8 cellular contexts compared by ENCODE assay signal in the genomic region with DNA sequence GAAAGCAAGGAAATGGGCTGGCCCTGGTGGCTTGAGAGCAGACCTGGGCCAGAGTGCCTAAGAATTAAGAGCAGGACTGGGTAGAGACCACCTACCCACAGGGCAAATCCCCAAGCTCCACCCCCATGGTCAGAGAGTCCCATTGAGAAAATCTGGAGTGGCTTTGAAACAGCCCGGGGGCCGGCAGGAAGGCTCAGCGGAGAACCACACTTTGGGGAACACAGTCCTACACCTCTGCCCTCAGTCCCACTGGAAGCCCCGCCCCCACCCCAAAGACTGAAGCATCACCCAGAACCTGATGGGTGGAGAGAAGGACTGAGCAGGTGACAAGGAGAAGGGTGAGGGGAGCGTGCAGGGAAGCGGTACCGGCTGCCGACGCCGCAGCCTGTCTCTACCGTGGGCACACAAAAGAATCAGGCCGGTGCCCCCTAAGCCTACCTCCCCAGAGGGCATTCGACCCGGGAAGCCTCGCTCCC. TPM values are rescaled to one million over a fixed set of nuclear protein-coding genes. Genes with fewer than 3 reads are reported as not detected.
DNase-seq lines count a peak whose midpoint lies in the region; ATAC-seq and TF ChIP-seq lines count a peak whose summit lies in the region.

No MANE protein-coding gene starts in this region.

- peaks cover 29% of the 10 kb centered on the region for H3K4me1 Mint-ChIP-seq in memory B cell

- H3K27me3 ChIP-seq in ascending aorta, result no peaks in the 10 kb centered on the region
- no peaks in the 10 kb centered on the region for H3K27me3 ChIP-seq in uterus

- DNase-seq in Right ventricle myocardium inferior (ENCODE audit: missing footprints), result peak; percentile 35
- no peak for DNase-seq in Right ventricle myocardium superior
- no peak for DNase-seq in ascending aorta (ENCODE audit: low spot score in 2 of 2)
- DNase-seq in memory B cell (ENCODE audit: low spot score in 2 of 2), result no peak
- DNase-seq in uterus, result no peak
- no peak for DNase-seq in anterior cingulate cortex (lab: John Stamatoyannopoulos, UW)
- DNase-seq in stimulated activated naive CD4-positive, alpha-beta T cell treated with Interleukin-2 at 50 U/mL for 16 hours (lab: John Stamatoyannopoulos, UW), result no peak

- H3K9me3 ChIP-seq in ascending aorta (no peaks in the 10 kb centered on the region), uterus (no peaks in the 10 kb centered on the region)

- H3K4me1 ChIP-seq in ascending aorta, result peaks cover 29 to 39% of the 10 kb centered on the region in 2 donors
- peaks cover 0 to 23% of the 10 kb centered on the region in 2 donors for H3K4me1 ChIP-seq in uterus

- ATAC-seq in Right ventricle myocardium inferior (no peak), Right ventricle myocardium superior (ENCODE audit: poor library complexity) (no peak), memory B cell (ENCODE audit: low read depth) (no peak), GM21526 (IDR thresholded peaks at IDR 0.05; ENCODE audit: low FRiP score, unreplicated experiment) (no peak)

- H3K4me3 Mint-ChIP-seq in memory B cell, result peak overlapping the region; percentile 56

- peaks cover 16% of the 10 kb centered on the region for H3K27me3 Mint-ChIP-seq in memory B cell

- no peaks in the 10 kb centered on the region for H3K9me3 Mint-ChIP-seq in memory B cell

- peaks cover 17 to 20% of the 10 kb centered on the region in 2 donors for H3K36me3 ChIP-seq in ascending aorta
- no peaks in the 10 kb centered on the region for H3K36me3 ChIP-seq in uterus

- TF ChIP-seq CTCF in ascending aorta (IDR thresholded peaks at IDR 0.05) (no peak), uterus (IDR thresholded peaks at IDR 0.05) (no peak)

- H3K36me3 Mint-ChIP-seq in memory B cell, result peaks cover 2% of the 10 kb centered on the region

- TF ChIP-seq POLR2A in uterus (IDR thresholded peaks at IDR 0.05), result no peak

- intact Hi-C loops in Right ventricle myocardium inferior (cut with DNase I) (loop anchor here (5.0 kb wide), 1 partner anchor 58 kb away; the partner anchor contains the start of gene ASB10), Right ventricle myocardium superior (cut with DNase I) (loop anchor here (5.0 to 10.0 kb wide), 2 partner anchors 57 to 120 kb away; no protein-coding TSS in a partner anchor), ascending aorta (cut with DNase I) (loop anchor here (1.0 to 10.0 kb wide), 9 partner anchors 18 to 630 kb away; partner anchors contain the start of genes ABCF2, FASTK, PRKAG2 and TMUB1), uterus (cut with DNase I; ENCODE audit: low total_unique reads) (loop anchor here (10.0 kb wide), 1 partner anchor 60 kb away; no protein-coding TSS in a partner anchor)

- H3K27ac ChIP-seq in ascending aorta (peak overlapping the region; percentile 95 to 99), uterus (peak overlapping the region in 1 of 2 donors; percentile 18)

- no peak overlapping the region for H3K27ac Mint-ChIP-seq in memory B cell

- H3K4me3 ChIP-seq in ascending aorta, result peak overlapping the region; percentile 50 to 74
- peak overlapping the region; percentile 12 to 25 for H3K4me3 ChIP-seq in uterus

RNA-seq across cellular contexts. Expression of gene SMARCD3, which starts 3.6 kb away (rescaled TPM):
- total RNA-seq in Right ventricle myocardium inferior (110 TPM), Right ventricle myocardium superior (131 TPM), ascending aorta (105 TPM), uterus (10 to 100 TPM; 21.3 to 80.7 (median 43.3) TPM)

RNA-seq across cellular contexts. Expression of gene CHPF2, which starts 12.6 kb away (rescaled TPM):
- total RNA-seq in Right ventricle myocardium inferior (11.6 TPM), Right ventricle myocardium superior (10.5 TPM), ascending aorta (40.3 TPM), uterus (10 to 100 TPM; 18.5 to 32.6 (median 31.2) TPM)

RNA-seq across cellular contexts. Expression of gene ABCF2, which starts 17.9 kb away (rescaled TPM):
- total RNA-seq in Right ventricle myocardium inferior (24.5 TPM), Right ventricle myocardium superior (23.9 TPM), ascending aorta (85.3 TPM), uterus (10 to 100 TPM in 3 of 4 donors, 1 to 10 TPM in 1; 6.8 to 39.2 (median 37.7) TPM)

RNA-seq across cellular contexts. Expression of gene H2BK1, which starts 34.6 kb away (rescaled TPM):
- total RNA-seq in Right ventricle myocardium inferior (not detected), Right ventricle myocardium superior (not detected), ascending aorta (not detected), uterus (1 to 10 TPM in 1 of 4 donors, not detected in 3; 4.4 TPM)

RNA-seq across cellular contexts. Expression of gene ASB10, which starts 57.9 kb away (rescaled TPM):
- total RNA-seq in Right ventricle myocardium inferior (41.4 TPM), Right ventricle myocardium superior (42.6 TPM), ascending aorta (not detected), uterus (not detected)
